Comparison of ENCODE assay signal across 1 cellular context in the genomic region with DNA sequence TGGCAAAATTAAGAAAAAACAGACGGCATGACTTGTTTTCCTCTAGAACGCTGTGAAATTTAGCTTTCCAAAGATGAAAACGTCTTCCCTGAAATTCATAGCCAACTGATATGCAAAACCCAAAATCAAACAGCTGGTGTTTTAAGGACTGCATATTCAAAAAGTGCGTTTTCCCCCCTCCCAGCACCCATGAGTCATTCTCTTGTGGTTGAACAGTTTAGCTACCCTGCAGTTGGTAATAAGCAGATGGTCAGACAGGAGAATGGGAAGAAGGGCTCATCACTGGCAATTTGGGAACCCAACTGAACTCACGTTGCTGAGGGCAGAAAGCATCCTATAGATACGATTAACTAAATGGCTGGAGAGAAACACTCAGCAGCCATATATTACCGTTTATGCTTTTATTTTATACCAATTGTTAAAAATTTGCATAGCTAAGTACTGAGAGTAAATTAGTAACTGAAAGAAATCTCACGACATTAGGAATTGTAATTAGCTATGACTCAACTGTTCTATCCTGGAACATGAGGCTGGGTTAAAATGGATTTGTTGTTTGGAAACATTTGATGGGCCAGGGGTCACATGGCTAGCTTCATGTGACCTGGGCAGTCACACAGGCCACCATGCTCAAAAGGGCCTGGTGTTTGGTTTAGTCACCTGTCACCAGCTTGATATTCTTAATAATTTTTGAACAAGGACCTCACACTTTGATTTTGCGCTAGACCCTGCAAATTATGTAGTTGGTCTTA.
A peak's percentile ranks its signal among the peaks of the same experiment; 100 is the strongest.
TF ChIP-seq lines count a peak whose summit lies in the region.

No MANE protein-coding gene starts in this region.

TF ChIP-seq in H1, 55 proteins besides CTCF, POLR2A, EP300 and RAD21:
- TF ChIP-seq, protein P1, sequence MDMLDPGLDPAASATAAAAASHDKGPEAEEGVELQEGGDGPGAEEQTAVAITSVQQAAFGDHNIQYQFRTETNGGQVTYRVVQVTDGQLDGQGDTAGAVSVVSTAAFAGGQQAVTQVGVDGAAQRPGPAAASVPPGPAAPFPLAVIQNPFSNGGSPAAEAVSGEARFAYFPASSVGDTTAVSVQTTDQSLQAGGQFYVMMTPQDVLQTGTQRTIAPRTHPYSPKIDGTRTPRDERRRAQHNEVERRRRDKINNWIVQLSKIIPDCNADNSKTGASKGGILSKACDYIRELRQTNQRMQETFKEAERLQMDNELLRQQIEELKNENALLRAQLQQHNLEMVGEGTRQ (IDR thresholded peaks at IDR 0.05; ENCODE audit: low read length), result peak; percentile 22; the same call in 1 of the 2 replicates
- TF ChIP-seq, protein P2, sequence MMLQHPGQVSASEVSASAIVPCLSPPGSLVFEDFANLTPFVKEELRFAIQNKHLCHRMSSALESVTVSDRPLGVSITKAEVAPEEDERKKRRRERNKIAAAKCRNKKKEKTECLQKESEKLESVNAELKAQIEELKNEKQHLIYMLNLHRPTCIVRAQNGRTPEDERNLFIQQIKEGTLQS (IDR thresholded peaks at IDR 0.05; ENCODE audit: insufficient read depth, low read depth, low read length), result no peak
